In the genomic region with DNA sequence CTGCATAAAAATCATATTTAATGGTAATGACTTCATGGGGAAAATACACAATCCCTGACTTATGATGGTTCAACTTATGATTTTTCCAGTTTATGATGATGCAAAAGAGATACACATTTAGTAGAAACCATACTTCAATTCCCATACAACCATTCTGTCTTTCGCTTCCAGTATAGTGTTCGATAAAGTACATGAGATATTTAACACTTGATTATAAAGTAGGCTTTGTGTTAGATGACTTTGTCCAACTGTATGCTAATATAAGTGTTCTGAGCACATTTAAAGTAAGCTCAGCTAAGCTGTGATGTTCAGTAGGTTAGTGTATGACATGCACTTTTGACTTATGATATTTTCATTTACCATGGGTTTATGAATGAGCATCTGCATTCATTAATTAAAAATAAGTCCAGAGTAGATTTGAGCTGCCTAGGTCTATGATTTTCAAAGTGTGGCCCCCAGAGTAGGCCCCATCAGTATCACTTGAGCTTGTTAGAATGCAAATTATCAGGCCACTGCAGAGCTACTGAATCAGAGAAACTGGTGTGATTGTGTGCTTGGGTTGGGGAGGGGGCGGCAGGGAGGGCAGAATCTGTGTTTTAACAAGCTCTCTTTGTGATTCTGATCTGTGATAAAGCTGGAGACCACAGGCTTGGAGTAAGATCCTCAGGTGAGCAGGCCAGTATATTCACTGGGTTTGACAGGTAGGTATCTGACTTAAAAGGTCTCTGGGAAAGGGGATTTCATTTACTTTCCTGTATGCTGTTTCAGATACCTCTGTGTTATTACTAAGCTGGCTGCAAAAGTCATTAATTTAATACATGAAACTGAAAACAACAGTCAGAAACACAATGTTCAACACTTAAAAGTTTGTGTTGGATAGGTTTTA, we compare ENCODE assay signal across 12 cellular contexts.
DNase-seq lines count a peak whose midpoint lies in the region; ATAC-seq, FAIRE-seq and TF ChIP-seq lines count a peak whose summit lies in the region.
"Had no signal": no experiment of that assay in that cellular context is flagged by ENCODE, and none has a peak within 500 bp of the region (broad histone marks: within the 10 kb centered on the region; RNA-seq: fewer than 3 reads in every experiment).

No MANE protein-coding gene starts in this region.

- H3K27me3 ChIP-seq in tibial artery = no peaks in the 10 kb centered on the region

- peak; percentile 46 for ATAC-seq in GM19023 (IDR thresholded peaks at IDR 0.05; ENCODE audit: unreplicated experiment)
- ATAC-seq in HG02588 (IDR thresholded peaks at IDR 0.05; ENCODE audit: unreplicated experiment) = peak; percentile 34
- peak; percentile 57 for ATAC-seq in HG03460 (IDR thresholded peaks at IDR 0.05; ENCODE audit: unreplicated experiment)
- ATAC-seq in HG02571 (IDR thresholded peaks at IDR 0.05; ENCODE audit: unreplicated experiment) = no peak
- ATAC-seq: T-helper 17 cell had no signal

- peaks cover 0 to 76% (median 18%) of the 10 kb centered on the region in 4 donors for H3K4me1 ChIP-seq in tibial artery

- no peaks in the 10 kb centered on the region for H3K9me3 ChIP-seq in tibial artery

- DNase-seq in tibial artery (no peak), RCC 7860 (ENCODE audit: low spot score) (no peak), T-helper 9 cell (no peak)
- DNase-seq: COR-L47, nephron progenitor cell, T-helper 17 cell had no signal

- H3K36me3 ChIP-seq in tibial artery = no peaks in the 10 kb centered on the region

- TF ChIP-seq CTCF in tibial artery (IDR thresholded peaks at IDR 0.05) = no peak

- no peak for FAIRE-seq in RCC 7860 (lab: Jason Lieb, UNC)

- H3K27ac ChIP-seq in tibial artery = peak overlapping the region; percentile 24 to 58
- H3K27ac ChIP-seq: KMS-11 had no signal

- intact Hi-C loops in tibial artery (cut with DNase I; ENCODE audit: low total_unique reads) = no loop called here

- H3K4me3 ChIP-seq in tibial artery = no peak overlapping the region
- H3K4me3 ChIP-seq: smooth muscle cell had no signal
